1 cellular context compared by ENCODE assay signal in the genomic region with DNA sequence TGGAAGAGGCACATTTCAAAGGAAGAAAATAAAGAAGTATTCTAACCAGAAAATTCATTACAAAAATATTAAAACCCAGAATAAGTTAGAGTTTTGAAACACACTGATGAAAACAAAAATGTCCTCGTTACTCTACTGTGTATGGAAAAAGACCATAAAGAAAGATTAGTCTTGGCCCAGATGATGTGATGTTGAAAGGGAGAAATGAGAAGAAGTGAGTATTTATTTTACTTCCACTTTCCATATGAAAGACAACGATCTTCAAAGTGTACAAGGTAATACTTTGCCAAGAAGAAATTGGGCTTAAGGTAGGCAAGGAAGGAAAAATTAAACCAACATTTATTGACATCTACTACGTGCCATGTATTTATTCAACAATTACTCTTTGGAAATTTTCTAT.
A peak's percentile ranks its signal among the peaks of the same experiment; 100 is the strongest.
TF ChIP-seq lines count a peak whose summit lies in the region.

No MANE protein-coding gene starts in this region.

TF ChIP-seq in GM12878, 131 proteins besides CTCF, POLR2A, EP300 and RAD21:
- peak; percentile 24; the same call in 1 of the 2 replicates for TF ChIP-seq JUNB (IDR thresholded peaks at IDR 0.05)
- TF ChIP-seq CEBPB (IDR thresholded peaks at IDR 0.05; ENCODE audit: borderline replicate concordance in 1 of 2, low read depth in 2 of 2, low read length in 2 of 2), result no peak
